Comparison of ENCODE assay signal across 19 cellular contexts in the genomic region with DNA sequence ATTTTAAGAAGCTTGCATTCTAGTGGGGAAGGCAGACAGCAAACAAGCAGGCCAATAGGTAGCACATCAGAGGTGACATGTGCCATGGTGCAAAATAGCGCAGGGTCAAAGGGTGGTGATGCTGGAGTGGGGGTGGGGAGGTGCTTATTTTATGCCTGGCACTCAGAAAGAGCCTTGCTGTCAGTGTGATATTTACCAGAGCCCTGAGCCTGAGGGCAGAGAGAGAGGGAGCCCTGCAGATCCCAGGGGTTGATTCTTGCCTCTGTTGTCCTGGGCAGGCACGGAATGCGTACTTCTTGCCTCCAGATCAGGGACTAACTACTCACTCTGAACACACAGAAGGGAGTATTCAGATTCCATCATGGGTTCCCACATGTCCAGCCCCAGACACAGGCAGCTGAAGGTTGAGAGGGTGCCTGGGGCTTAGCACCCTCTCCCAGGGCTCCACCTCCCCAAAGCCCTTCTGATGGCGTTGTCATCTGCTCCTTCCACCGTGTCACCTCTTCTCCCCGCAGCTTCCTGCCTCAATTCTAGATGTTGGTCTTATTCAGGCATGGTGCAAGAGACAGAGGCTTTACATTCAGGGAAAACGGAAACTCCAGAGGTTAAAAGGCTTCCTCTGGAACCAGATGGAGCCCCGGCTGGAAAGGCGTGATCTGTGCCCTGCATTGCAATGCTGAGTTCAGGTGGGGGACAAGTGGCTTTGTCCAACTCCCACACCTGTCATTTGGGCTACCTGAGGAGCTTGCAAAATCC.
"Had no signal": no experiment of that assay in that cellular context is flagged by ENCODE, and none has a peak within 500 bp of the region (broad histone marks: within the 10 kb centered on the region; RNA-seq: fewer than 3 reads in every experiment).

No MANE protein-coding gene starts in this region.

- H3K27me3 ChIP-seq: dorsolateral prefrontal cortex, left lung, ovary, sigmoid colon, thyroid gland had no signal

- H3K4me3 ChIP-seq: dorsolateral prefrontal cortex, left lung, ovary, sigmoid colon, thyroid gland had no signal

- H3K4me1 ChIP-seq: left lung had no signal

- ATAC-seq: activated CD8-positive, alpha-beta memory T cell treated with anti-CD3 and anti-CD28 coated beads, Interleukin-2, amount 10 ng/mL, durations not matched to agents 7 days and 5 days; left lung; naive thymus-derived CD4-positive, alpha-beta T cell; stimulated activated naive B cell treated with anti-CD40 and anti-IgM and Interleukin-4, amounts not matched to agents 10 μg/mL and 1 μg/mL and 100 μg/mL, for 72 hours had no signal

- H3K9me3 ChIP-seq: ovary, thyroid gland had no signal

- DNase-seq: activated CD4-positive, alpha-beta memory T cell treated with anti-CD3 and anti-CD28 coated beads, Interleukin-2, amount 10 ng/mL, durations not matched to agents 7 days and 5 days; activated CD4-positive, alpha-beta T cell treated with anti-CD3 and anti-CD28 coated beads for 48 hours; activated CD4-positive, CD25-positive, alpha-beta regulatory T cell; activated CD8-positive, alpha-beta memory T cell treated with anti-CD3 and anti-CD28 coated beads, Interleukin-2, amount 10 ng/mL, durations not matched to agents 7 days and 5 days; amygdala; central memory CD4-positive, alpha-beta T cell; foreskin fibroblast; hippocampal formation; mesenchymal stem cell; naive thymus-derived CD4-positive, alpha-beta T cell; ovary; sigmoid colon; stimulated activated naive B cell treated with anti-CD40 and anti-IgM and Interleukin-4, amounts not matched to agents 10 μg/mL and 1 μg/mL and 100 μg/mL, for 72 hours; T-helper 1 cell; T-helper 9 cell; thyroid gland had no signal

- H3K27ac ChIP-seq: dorsolateral prefrontal cortex, epithelial cell of prostate, left lung, ovary, thyroid gland had no signal

- H3K36me3 ChIP-seq: left lung, ovary, sigmoid colon, thyroid gland had no signal
